Comparison of ENCODE assay signal across 9 cellular contexts in the genomic region with DNA sequence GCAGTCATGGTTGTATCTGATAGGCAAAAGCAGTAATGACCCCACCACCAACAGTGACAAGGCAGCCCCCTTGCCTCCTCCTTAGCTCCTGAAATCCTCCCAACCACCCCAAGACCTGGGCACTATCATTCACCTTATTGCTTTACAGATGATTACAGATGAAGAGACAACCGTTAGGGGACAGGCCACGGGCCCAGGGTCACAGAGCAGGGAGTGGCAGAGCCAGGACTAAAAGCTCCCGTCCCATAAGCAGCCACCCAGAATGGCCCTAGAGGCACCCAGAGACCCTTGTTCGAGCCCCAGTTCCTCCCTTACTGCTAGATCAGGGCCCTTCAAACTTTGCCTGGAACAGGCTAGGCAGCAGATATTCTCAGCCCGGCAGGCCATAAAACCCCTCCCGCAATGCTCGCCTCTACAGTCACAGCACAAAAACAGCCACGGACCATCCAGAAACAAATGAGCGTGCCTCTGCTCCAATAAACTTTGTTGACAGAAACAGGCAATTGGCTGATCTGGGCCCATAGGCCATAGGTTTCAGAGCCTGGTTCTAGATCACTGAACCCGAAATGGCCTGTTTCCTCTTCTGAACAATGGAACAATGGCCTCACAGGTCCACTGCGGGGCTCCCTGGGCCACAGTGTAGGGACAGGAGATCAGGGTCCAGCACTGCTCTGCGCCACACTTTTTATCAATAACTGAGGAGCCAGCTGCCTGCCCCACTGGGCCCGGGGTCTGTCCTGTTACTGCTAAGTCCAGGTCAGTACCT.
DNase-seq lines count a peak whose midpoint lies in the region; ATAC-seq and TF ChIP-seq lines count a peak whose summit lies in the region.
"Had no signal": no experiment of that assay in that cellular context is flagged by ENCODE, and none has a peak within 500 bp of the region (broad histone marks: within the 10 kb centered on the region; RNA-seq: fewer than 3 reads in every experiment).

No MANE protein-coding gene starts in this region.

- H3K4ac ChIP-seq in IMR-90 (ENCODE audit: low read depth, low read length), result peak overlapping the region; percentile 95

- H3K27me3 ChIP-seq in IMR-90 (ENCODE audit: control insufficient read depth, insufficient read depth, low read length) (no peaks in the 10 kb centered on the region), adipocyte (replicated peaks; ENCODE audit: control insufficient read depth, insufficient read depth, low read length) (no peaks in the 10 kb centered on the region), left lung (no peaks in the 10 kb centered on the region)

- dilution Hi-C loops in IMR-90 (cut with HindIII; ENCODE audit: low sequenced_read_pairs, unreplicated experiment), result no loop called here

- intact Hi-C loops in IMR-90 (cut with micrococcal nuclease), result no loop called here
- intact Hi-C loops in left lung (cut with DNase I), result loop anchor here in 1 of 2 donors (10.0 kb wide), 1 partner anchor 407 kb away; no protein-coding TSS in a partner anchor

- H3K9me3 ChIP-seq in IMR-90 (ENCODE audit: control insufficient read depth, insufficient read depth, low read length) (peaks cover 2% of the 10 kb centered on the region), adipocyte (ENCODE audit: control insufficient read depth, low read length) (no peaks in the 10 kb centered on the region), left lung (peaks cover 0 to 2% of the 10 kb centered on the region in 2 donors)

- H3K9ac ChIP-seq in IMR-90 (ENCODE audit: low read depth, low read length) (no peak overlapping the region; the same call in 1 of the 2 replicates), adipocyte (ENCODE audit: low read length) (peak overlapping the region; percentile 25)

- H3K36me3 ChIP-seq in IMR-90 (ENCODE audit: control insufficient read depth, insufficient read depth, low read length) (peaks cover 67% of the 10 kb centered on the region), adipocyte (ENCODE audit: control insufficient read depth, insufficient read depth, low read length, severe bottlenecking) (peaks cover 44% of the 10 kb centered on the region), left lung (peaks cover 0 to 83% of the 10 kb centered on the region in 2 donors)

- peak overlapping the region; percentile 89 for H2BK120ac ChIP-seq in IMR-90 (ENCODE audit: low read depth, low read length)

- DNase-seq in IMR-90 (no peak), adipocyte (ENCODE audit: low read depth) (no peak), left lung (peak in 1 of 2 donors; percentile 47), cerebellar nuclear complex (lab: John Stamatoyannopoulos, UW) (no peak)
- DNase-seq: NCI-H1694, NCI-H524 had no signal

- CTCF ChIA-PET in IMR-90 (lab: Yijun Ruan, JAX), result interaction anchor here (0.6 kb wide), 1 partner anchor 200 kb away, joined by 3 read pairs; no protein-coding TSS in a partner anchor

- H3K4me2 ChIP-seq in IMR-90 (ENCODE audit: low read depth, low read length), result no peak overlapping the region

- no peak overlapping the region for H3K4me3 ChIP-seq in IMR-90 (ENCODE audit: insufficient read depth, low read depth, low read length)
- H3K4me3 ChIP-seq in adipocyte (ENCODE audit: low read length), result no peak overlapping the region
- no peak overlapping the region for H3K4me3 ChIP-seq in left lung
- H3K4me3 ChIP-seq in skin epidermis, result no peak overlapping the region

- TF ChIP-seq CTCF in IMR-90 (conservative IDR thresholded peaks at IDR 0.05; ENCODE audit: low read depth, low read length) (no peak), left lung (IDR thresholded peaks at IDR 0.05) (no peak)

- in situ Hi-C loops in IMR-90 (cut with MboI; ENCODE audit: low sequenced_read_pairs), result no loop called here

- peak overlapping the region; percentile 86 for H2AK9ac ChIP-seq in IMR-90 (replicated peaks; ENCODE audit: low read depth, low read length, poor library complexity)

- H4K91ac ChIP-seq in IMR-90 (ENCODE audit: insufficient read depth, low read depth, low read length), result peak overlapping the region; percentile 84

- H3K79me1 ChIP-seq in IMR-90 (ENCODE audit: low read depth in 1 of 2, low read length in 2 of 2), result peaks cover 22 to 76% of the 10 kb centered on the region in 2 experiments

- ATAC-seq in IMR-90 (ENCODE audit: low read depth) (no peak), left lung (no peak), HG02970 (IDR thresholded peaks at IDR 0.05; ENCODE audit: low FRiP score, unreplicated experiment) (no peak), HG02610 (IDR thresholded peaks at IDR 0.05; ENCODE audit: unreplicated experiment) (no peak)

- peaks cover 27% of the 10 kb centered on the region for H3K9me1 ChIP-seq in IMR-90 (ENCODE audit: insufficient read depth, low read length)

- H3K18ac ChIP-seq in IMR-90 (ENCODE audit: low read depth, low read length), result 0 out of 2 replicates have a peak overlapping the region, but pooled peaks have one; percentile 27

- POLR2A ChIA-PET in IMR-90 (lab: Charles Lee; ENCODE audit: unreplicated experiment), result no interaction called here

- no peak for TF ChIP-seq RAD21 in IMR-90 (IDR thresholded peaks at IDR 0.05; ENCODE audit: low read length)

- peak overlapping the region; percentile 85 for H2BK20ac ChIP-seq in IMR-90 (ENCODE audit: low read depth, low read length)

- peak overlapping the region; percentile 33; the same call in 1 of the 2 replicates for H4K5ac ChIP-seq in IMR-90 (ENCODE audit: low read depth, low read length)

- H2AFZ ChIP-seq in IMR-90 (replicated peaks; ENCODE audit: low read length, poor library complexity), result no peak overlapping the region

- WGBS in IMR-90 (ENCODE audit: extremely low coverage in 2 of 2, insufficient read length in 1 of 2), 2 experiments, result 93% methylated on average over 7 of the region's 13 CpGs; no CpG with 5 or more reads in 1 of the 2 experiments

- peak overlapping the region; percentile 86 to 91 for H4K8ac ChIP-seq in IMR-90 (ENCODE audit: low read depth in 2 of 2, low read length in 2 of 2)

- peak overlapping the region; percentile 78 for H3K23ac ChIP-seq in IMR-90 (ENCODE audit: low read depth, low read length)

- BruUV-seq in IMR-90 (replicated peaks; lab: Mats Ljungman, UMichigan), result no TSS peak

- no peak for TF ChIP-seq POLR2A in IMR-90 (IDR thresholded peaks at IDR 0.05; ENCODE audit: low read depth, low read length)

- H2AK5ac ChIP-seq in IMR-90 (ENCODE audit: low read depth, low read length), result peak overlapping the region; percentile 95

- H2BK15ac ChIP-seq in IMR-90 (ENCODE audit: low read depth, low read length), result peak overlapping the region; percentile 82; the same call in 2 of the 3 replicates

- H3K4me1 ChIP-seq in IMR-90 (ENCODE audit: control insufficient read depth, insufficient read depth, low read length) (peaks cover 30% of the 10 kb centered on the region), adipocyte (ENCODE audit: control insufficient read depth, insufficient read depth, low read length) (peaks cover 35% of the 10 kb centered on the region), left lung (peaks cover 27 to 49% of the 10 kb centered on the region in 2 donors)

- H3K56ac ChIP-seq in IMR-90 (ENCODE audit: extremely low read depth, insufficient read depth, low read length), result peak overlapping the region; percentile 61

- H3K27ac ChIP-seq in IMR-90 (ENCODE audit: insufficient read depth, low read length) (peak overlapping the region; percentile 66), left lung (peak overlapping the region; percentile 13 to 72), skin epidermis (peak overlapping the region in 13 of 21 experiments; percentile 1 to 87 (median 49))

- peak overlapping the region; percentile 75 for H2BK5ac ChIP-seq in IMR-90 (ENCODE audit: low read depth, low read length, poor library complexity, severe bottlenecking)

- H4K20me1 ChIP-seq in IMR-90 (ENCODE audit: insufficient read depth, low read length), result peaks cover 2% of the 10 kb centered on the region

- H3K14ac ChIP-seq in IMR-90 (replicated peaks; ENCODE audit: low read depth, low read length), result peak overlapping the region; percentile 94

TF ChIP-seq in IMR-90, 13 proteins besides CTCF, POLR2A, EP300 and RAD21:
- TF ChIP-seq MAFK (IDR thresholded peaks at IDR 0.05; ENCODE audit: low read depth, low read length) (no peak), MAZ (IDR thresholded peaks at IDR 0.05; ENCODE audit: borderline replicate concordance, low read depth, low read length) (no peak), RFX5 (IDR thresholded peaks at IDR 0.05; ENCODE audit: low read depth, low read length) (no peak), CEBPB (IDR thresholded peaks at IDR 0.05; ENCODE audit: low read depth, low read length) (no peak), MXI1 (IDR thresholded peaks at IDR 0.05; ENCODE audit: borderline replicate concordance, low read depth, low read length) (no peak), RCOR1 (IDR thresholded peaks at IDR 0.05; ENCODE audit: insufficient replicate concordance, low read length) (no peak), CHD1 (IDR thresholded peaks at IDR 0.05; ENCODE audit: low read depth, low read length) (no peak)
- TF ChIP-seq, protein P1, sequence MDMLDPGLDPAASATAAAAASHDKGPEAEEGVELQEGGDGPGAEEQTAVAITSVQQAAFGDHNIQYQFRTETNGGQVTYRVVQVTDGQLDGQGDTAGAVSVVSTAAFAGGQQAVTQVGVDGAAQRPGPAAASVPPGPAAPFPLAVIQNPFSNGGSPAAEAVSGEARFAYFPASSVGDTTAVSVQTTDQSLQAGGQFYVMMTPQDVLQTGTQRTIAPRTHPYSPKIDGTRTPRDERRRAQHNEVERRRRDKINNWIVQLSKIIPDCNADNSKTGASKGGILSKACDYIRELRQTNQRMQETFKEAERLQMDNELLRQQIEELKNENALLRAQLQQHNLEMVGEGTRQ (IDR thresholded peaks at IDR 0.05; ENCODE audit: low read depth, low read length), result no peak
TF ChIP-seq in IMR-90: peak in this region for 0.
